9 cellular contexts compared by ENCODE assay signal in genomic region chr18:63444567-63444966, GRCh38. TPM values are rescaled to one million over a fixed set of nuclear protein-coding genes. Genes with fewer than 3 reads are reported as not detected.
A peak's percentile ranks its signal among the peaks of the same experiment; 100 is the strongest.
DNase-seq lines count a peak whose midpoint lies in the region; ATAC-seq, FAIRE-seq and TF ChIP-seq lines count a peak whose summit lies in the region.
"Had no signal": no experiment of that assay in that cellular context is flagged by ENCODE, and none has a peak within 500 bp of the region (broad histone marks: within the 10 kb centered on the region; RNA-seq: fewer than 3 reads in every experiment).

No MANE protein-coding gene starts in this region.

- H2AFZ ChIP-seq in K562 (ENCODE audit: low read depth, low read length): 0 out of 2 replicates have a peak overlapping the region, but pooled peaks have one; percentile 9

- no peak for FAIRE-seq in K562 (lab: Jason Lieb, UNC)

- H3K9ac ChIP-seq in K562 (ENCODE audit: insufficient read depth in 1 of 2, low read depth in 2 of 2, low read length in 2 of 2): no peak overlapping the region
- H3K9ac ChIP-seq in muscle layer of colon (ENCODE audit: low read length): no peak overlapping the region

- POLR2A ChIA-PET in BJ (lab: Charles Lee): no interaction called here
- POLR2A ChIA-PET in K562 (lab: Yijun Ruan, JAX): no interaction called here

- H3K36me3 ChIP-seq in BJ (ENCODE audit: control insufficient read depth, insufficient read depth, low read length) (no peaks in the 10 kb centered on the region), K562 (ENCODE audit: control insufficient read depth, insufficient read depth, low read length) (no peaks in the 10 kb centered on the region), muscle layer of colon (ENCODE audit: insufficient read depth, low read length) (no peaks in the 10 kb centered on the region)

- CTCF ChIA-PET in BJ (lab: Yijun Ruan, JAX) (interaction anchor here (0.7 to 1.4 kb wide), 5 partner anchors 19 to 313 kb away, joined by 3 to 4 read pairs (median 3); no protein-coding TSS in a partner anchor), K562 (lab: Yijun Ruan, JAX; ENCODE audit: low intra/inter-chr PET ratio) (no interaction called here)

- no peaks in the 10 kb centered on the region for H3K27me3 ChIP-seq in BJ (ENCODE audit: control insufficient read depth, insufficient read depth, low read length)
- peaks cover 0 to 4% of the 10 kb centered on the region in 2 experiments; a peak in 1 of 5 replicates for H3K27me3 ChIP-seq in K562 (ENCODE audit: control insufficient read depth in 2 of 2, insufficient read depth in 2 of 2, low read length in 2 of 2)
- no peaks in the 10 kb centered on the region for H3K27me3 ChIP-seq in muscle layer of colon (ENCODE audit: control insufficient read depth in 1 of 2, insufficient read depth in 2 of 2, low read length in 2 of 2)

- H3K4me2 ChIP-seq in K562 (ENCODE audit: insufficient read depth, low read length): no peak overlapping the region

- H4K20me1 ChIP-seq in K562 (replicated peaks; ENCODE audit: control insufficient read depth, insufficient read depth, low read length): no peaks in the 10 kb centered on the region

- no peak for TF ChIP-seq POLR2A in K562 (conservative IDR thresholded peaks at IDR 0.05)

- no peaks in the 10 kb centered on the region for H3K9me3 ChIP-seq in K562 (replicated peaks; ENCODE audit: control insufficient read depth, insufficient read depth, low read depth, low read length)
- H3K9me3 ChIP-seq in muscle layer of colon (ENCODE audit: low read length): no peaks in the 10 kb centered on the region

- TF ChIP-seq CTCF in BJ (IDR thresholded peaks at IDR 0.05; ENCODE audit: insufficient read depth, low read depth, low read length) (no peak), K562 (IDR thresholded peaks at IDR 0.05 in 2 of 3, conservative IDR thresholded peaks at IDR 0.05 in 1 of 3; ENCODE audit: insufficient read depth in 2 of 3, low read depth in 1 of 3, low read length in 3 of 3) (no peak)

- BruUV-seq in K562 (replicated peaks; lab: Mats Ljungman, UMichigan): no TSS peak

- in situ Hi-C loops in K562 (cut with MboI): no loop called here

- TF ChIP-seq EP300 in K562 (IDR thresholded peaks at IDR 0.05; ENCODE audit: low read length): no peak

- no peak for TF ChIP-seq RAD21 in K562 (CRISPR knock-in tag; conservative IDR thresholded peaks at IDR 0.05 in 1 of 2, IDR thresholded peaks at IDR 0.05 in 1 of 2)

- DNase-seq in BJ (ENCODE audit: low read depth) (peak; percentile 47), HPDE6-E6E7 (ENCODE audit: extremely low spot score) (peak; percentile 77), K562 (ENCODE audit: extremely low read depth in 1 of 4, low spot score in 3 of 4) (no peak), activated gamma-delta T cell (lab: John Stamatoyannopoulos, UW) (no peak), NCI-H2196 treated with DMSO at 0.1 percent for 48 hours (lab: John Stamatoyannopoulos, UW; ENCODE audit: unreplicated experiment) (no peak)
- no peak for DNase-seq in activated T-cell treated with anti-CD3 and anti-CD28 coated beads, Interleukin-2, amount 50 U/mL, for 48 hours
- DNase-seq in activated CD8-positive, alpha-beta memory T cell treated with anti-CD3 and anti-CD28 coated beads, Interleukin-2, amount 50 U/mL, for 4 hours: no peak
- DNase-seq: activated naive CD4-positive, alpha-beta T cell treated with anti-CD3 and anti-CD28 coated beads, Interleukin-2, amount 50 U/mL, for 16 hours had no signal

- H3K4me1 ChIP-seq in K562 (replicated peaks in 1 of 2; ENCODE audit: control insufficient read depth in 2 of 2, insufficient read depth in 2 of 2, low read length in 2 of 2) (no peaks in the 10 kb centered on the region), muscle layer of colon (ENCODE audit: insufficient read depth, low read length) (peaks cover 26% of the 10 kb centered on the region)

- no peaks in the 10 kb centered on the region for H3K79me2 ChIP-seq in K562 (ENCODE audit: control insufficient read depth, insufficient read depth, low read length)

- H3K4me3 ChIP-seq in BJ (ENCODE audit: low read depth, low read length): no peak overlapping the region
- no peak overlapping the region for H3K4me3 ChIP-seq in K562
- H3K4me3 ChIP-seq in muscle layer of colon (ENCODE audit: low read depth in 1 of 2, low read length in 2 of 2): no peak overlapping the region

- H3K9me1 ChIP-seq in K562 (ENCODE audit: control insufficient read depth, insufficient read depth, low read length): no peaks in the 10 kb centered on the region

- ATAC-seq in K562: no peak

- H3K27ac ChIP-seq in K562 (ENCODE audit: extremely low read depth, low read depth, low read length) (no peak overlapping the region), muscle layer of colon (ENCODE audit: low read depth, low read length) (peak overlapping the region; percentile 63)

- WGBS in K562 (ENCODE audit: insufficient coverage, low coverage, missing lambda C conversion rate): 30% methylated on average over 6 of the region's 6 CpGs

- intact Hi-C loops in K562 (cut with micrococcal nuclease): no loop called here

TF ChIP-seq in K562, 482 proteins besides CTCF, POLR2A, EP300 and RAD21 (continues in another document):
- TF ChIP-seq, protein P1, sequence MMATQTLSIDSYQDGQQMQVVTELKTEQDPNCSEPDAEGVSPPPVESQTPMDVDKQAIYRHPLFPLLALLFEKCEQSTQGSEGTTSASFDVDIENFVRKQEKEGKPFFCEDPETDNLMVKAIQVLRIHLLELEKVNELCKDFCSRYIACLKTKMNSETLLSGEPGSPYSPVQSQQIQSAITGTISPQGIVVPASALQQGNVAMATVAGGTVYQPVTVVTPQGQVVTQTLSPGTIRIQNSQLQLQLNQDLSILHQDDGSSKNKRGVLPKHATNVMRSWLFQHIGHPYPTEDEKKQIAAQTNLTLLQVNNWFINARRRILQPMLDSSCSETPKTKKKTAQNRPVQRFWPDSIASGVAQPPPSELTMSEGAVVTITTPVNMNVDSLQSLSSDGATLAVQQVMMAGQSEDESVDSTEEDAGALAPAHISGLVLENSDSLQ (IDR thresholded peaks at IDR 0.05): peak; percentile 48; the same call in 1 of the 2 replicates
- TF ChIP-seq MEIS2 (IDR thresholded peaks at IDR 0.05; ENCODE audit: partially characterized antibody): peak; percentile 38
- TF ChIP-seq, protein P2, sequence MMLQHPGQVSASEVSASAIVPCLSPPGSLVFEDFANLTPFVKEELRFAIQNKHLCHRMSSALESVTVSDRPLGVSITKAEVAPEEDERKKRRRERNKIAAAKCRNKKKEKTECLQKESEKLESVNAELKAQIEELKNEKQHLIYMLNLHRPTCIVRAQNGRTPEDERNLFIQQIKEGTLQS (IDR thresholded peaks at IDR 0.05): peak; percentile 29; the same call in 1 of the 2 replicates
- TF ChIP-seq, protein P2 (CRISPR knock-in tag; conservative IDR thresholded peaks at IDR 0.05): no peak
- TF ChIP-seq CEBPG (CRISPR knock-in tag; IDR thresholded peaks at IDR 0.05): no peak
- peak in 1 of 2 experiments; percentile 36; a peak in 1 of 4 replicates for TF ChIP-seq CEBPG (tag; conservative IDR thresholded peaks at IDR 0.05 in 1 of 2, IDR thresholded peaks at IDR 0.05 in 1 of 2)
- TF ChIP-seq ZNF134 (CRISPR knock-in tag; conservative IDR thresholded peaks at IDR 0.05): no peak

RNA-seq across cellular contexts. Expression of gene VPS4B, which starts 22.3 kb away (rescaled TPM):
- polyA plus RNA-seq in BJ (2011; rRNA removed) (17.0 and 25.1 TPM in 2 replicates), K562 (2011; rRNA removed) (7.2 and 8.0 TPM in 2 replicates), K562 (2014; fragmentation: Illumina TruSeq; extraction: Trizol) (8.8 and 10.1 TPM in 2 replicates), K562 (2014; fragmentation: Nextera tagmentation; extraction: Ambion mirVana) (10 to 100 TPM; 10.4 to 10.8 TPM), K562 (2014; rRNA removed) (7.6 and 10.0 TPM in 2 replicates)
- polyA minus RNA-seq in BJ (2011; rRNA and poly(A)+ RNA removed): 17.0 and 21.4 TPM in 2 replicates
- 9.2 and 11.9 TPM in 2 replicates for total RNA-seq in K562 (2011; cell fraction: chromatin; rRNA removed; ENCODE audit: low replicate concordance)
- total RNA-seq in K562 (2011; cell fraction: nucleolus; rRNA removed): 7.8 and 9.2 TPM in 2 replicates
- total RNA-seq in K562 (2011; cell fraction: nucleoplasm; rRNA removed): 6.7 and 12.4 TPM in 2 replicates
- total RNA-seq in K562 (2014; rRNA removed) (7.3 and 8.6 TPM in 2 replicates), K562 (2014; rRNA removed; fragmentation: Illumina TruSeq; extraction: Trizol) (12.7 and 13.8 TPM in 2 replicates), K562 (2015; rRNA removed; fragmentation: Illumina TruSeq; extraction: Trizol) (14.9 and 16.4 TPM in 2 replicates), K562 (2021) (14.3 and 14.7 TPM in 2 replicates)
- 1.8 and 3.1 TPM in 2 replicates for polyA plus RNA-seq in K562 (2011; cell fraction: cytosol; rRNA removed)
- 2.7 TPM in 2 replicates for polyA plus RNA-seq in K562 (2011; cell fraction: nucleus; rRNA removed)
- 7.6 and 9.1 TPM in 2 replicates for polyA plus RNA-seq in K562 (2012)
- polyA minus RNA-seq in K562 (2011; rRNA and poly(A)+ RNA removed): 7.6 and 7.7 TPM in 2 replicates
- 5.0 and 8.5 TPM in 2 replicates for polyA minus RNA-seq in K562 (2011; cell fraction: cytosol; rRNA and poly(A)+ RNA removed)
- 8.9 and 12.2 TPM in 2 replicates for polyA minus RNA-seq in K562 (2011; cell fraction: nucleus; rRNA and poly(A)+ RNA removed)

RNA-seq across cellular contexts. Expression of gene SERPINB5, which starts 32.2 kb away (rescaled TPM):
- polyA plus RNA-seq in BJ (2011; rRNA removed) (not detected in 2 replicates), K562 (2011; rRNA removed) (0.03 TPM in 1 of 2 replicates, not detected in the other), K562 (2014; fragmentation: Illumina TruSeq; extraction: Trizol) (0.54 and 0.72 TPM in 2 replicates), K562 (2014; fragmentation: Nextera tagmentation; extraction: Ambion mirVana) (1 to 10 TPM in 1 of 2 experiments, under 1 TPM in 1; 0.83 to 1.0 TPM), K562 (2014; rRNA removed) (0.20 and 0.24 TPM in 2 replicates)
- polyA minus RNA-seq in BJ (2011; rRNA and poly(A)+ RNA removed): not detected in 2 replicates
- total RNA-seq in K562 (2011; cell fraction: chromatin; rRNA removed; ENCODE audit: low replicate concordance): not detected in 2 replicates
- total RNA-seq in K562 (2011; cell fraction: nucleolus; rRNA removed): not detected in 2 replicates
- not detected in 2 replicates for total RNA-seq in K562 (2011; cell fraction: nucleoplasm; rRNA removed)
- total RNA-seq in K562 (2014; rRNA removed) (0.05 and 0.08 TPM in 2 replicates), K562 (2014; rRNA removed; fragmentation: Illumina TruSeq; extraction: Trizol) (0.44 and 0.67 TPM in 2 replicates), K562 (2015; rRNA removed; fragmentation: Illumina TruSeq; extraction: Trizol) (0.30 and 0.33 TPM in 2 replicates), K562 (2021) (0.47 and 1.4 TPM in 2 replicates)
- polyA plus RNA-seq in K562 (2011; cell fraction: cytosol; rRNA removed): 0.04 TPM in 1 of 2 replicates, not detected in the other
- polyA plus RNA-seq in K562 (2011; cell fraction: nucleus; rRNA removed): not detected in 2 replicates
- 0.39 and 0.69 TPM in 2 replicates for polyA plus RNA-seq in K562 (2012)
- polyA minus RNA-seq in K562 (2011; rRNA and poly(A)+ RNA removed): not detected in 2 replicates
- not detected in 2 replicates for polyA minus RNA-seq in K562 (2011; cell fraction: cytosol; rRNA and poly(A)+ RNA removed)
- polyA minus RNA-seq in K562 (2011; cell fraction: nucleus; rRNA and poly(A)+ RNA removed): not detected in 2 replicates

Comparison
In these comparisons a context has a peak if more than half of its experiments do, and no peak if none do; other contexts are left out.
1. DNase-seq: peak in BJ (single experiment) and HPDE6-E6E7 (single experiment); none in K562 (0 of 4), activated T-cell treated with anti-CD3 and anti-CD28 coated beads, Interleukin-2, amount 50 U/mL, for 48 hours (0 of 2), activated CD8-positive, alpha-beta memory T cell treated with anti-CD3 and anti-CD28 coated beads, Interleukin-2, amount 50 U/mL, for 4 hours (single experiment), activated gamma-delta T cell (single experiment) and NCI-H2196 treated with DMSO at 0.1 percent for 48 hours (single experiment).